Comparison of ENCODE assay signal across 8 cellular contexts in the genomic region with DNA sequence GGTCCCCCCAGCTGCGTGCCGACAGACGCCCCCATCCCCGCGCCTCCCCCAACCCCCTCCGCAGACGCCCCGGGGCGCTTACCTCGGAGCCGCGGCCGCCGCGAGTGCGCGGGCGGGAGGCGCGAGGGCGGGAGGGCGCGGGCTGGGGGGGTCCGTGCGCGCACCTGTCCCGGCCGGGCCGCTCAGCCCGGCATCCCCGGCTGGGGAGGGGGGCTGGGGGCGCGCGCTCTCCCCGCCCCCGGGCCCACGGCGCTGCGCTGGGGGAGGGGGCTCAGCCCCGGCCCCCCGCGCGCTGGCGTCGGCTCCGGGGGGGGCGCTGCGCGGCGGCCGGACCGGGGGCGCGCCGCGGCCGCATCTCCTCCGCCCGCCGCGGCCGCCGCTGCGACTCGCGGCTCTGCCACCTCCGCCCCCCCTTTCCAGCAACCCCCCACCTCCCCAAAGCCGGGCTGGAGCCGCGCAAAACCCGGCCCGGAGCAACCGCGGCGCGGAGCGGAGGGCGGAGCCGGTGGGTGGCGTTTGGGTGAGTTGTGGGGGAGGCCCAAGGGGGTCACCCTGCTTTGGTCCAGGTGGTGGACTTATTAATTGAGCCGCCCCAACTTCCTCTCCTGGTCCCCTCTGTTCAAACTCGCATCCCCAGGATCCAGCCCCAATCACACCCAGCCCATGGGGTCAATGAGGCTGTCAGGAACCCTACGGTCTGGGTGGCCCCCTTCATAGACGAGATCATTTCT. TPM values are rescaled to one million over a fixed set of nuclear protein-coding genes. Genes with fewer than 3 reads are reported as not detected.
DNase-seq lines count a peak whose midpoint lies in the region; ATAC-seq and TF ChIP-seq lines count a peak whose summit lies in the region.

No MANE protein-coding gene starts in this region.

- no peak for DNase-seq in CD4-positive, alpha-beta T cell
- DNase-seq in HAP-1 (ENCODE audit: low spot score in 2 of 2) (peak; percentile 29 to 77), CD1c-positive myeloid dendritic cell (ENCODE audit: extremely low spot score) (no peak)
- DNase-seq in activated naive CD8-positive, alpha-beta T cell treated with anti-CD3 and anti-CD28 coated beads, Interleukin-2, amount 50 U/mL, for 24 hours: peak; percentile 26
- no peak for DNase-seq in activated CD8-positive, alpha-beta memory T cell treated with anti-CD3 and anti-CD28 coated beads, Interleukin-2, amount 50 U/mL, for 48 hours

- H3K9me3 Mint-ChIP-seq in CD4-positive, alpha-beta T cell: no peaks in the 10 kb centered on the region
- H3K9me3 Mint-ChIP-seq in activated naive CD8-positive, alpha-beta T cell treated with anti-CD3 and anti-CD28 coated beads, Interleukin-2, amount 50 U/mL, for 24 hours: no peaks in the 10 kb centered on the region

- no peaks in the 10 kb centered on the region for H3K9me3 ChIP-seq in CD4-positive, alpha-beta T cell (ENCODE audit: control insufficient read depth, low read length)
- H3K9me3 ChIP-seq in HAP-1: no peaks in the 10 kb centered on the region
- H3K9me3 ChIP-seq in mesodermal cell (ENCODE audit: control insufficient read depth, low read length): no peaks in the 10 kb centered on the region

- WGBS in mesodermal cell (ENCODE audit: insufficient coverage in 2 of 2), 2 experiments: 8% methylated on average over 18 to 21 of the region's 84 CpGs

- peaks cover 69% of the 10 kb centered on the region for H3K27me3 Mint-ChIP-seq in CD4-positive, alpha-beta T cell
- peaks cover 58% of the 10 kb centered on the region for H3K27me3 Mint-ChIP-seq in activated naive CD8-positive, alpha-beta T cell treated with anti-CD3 and anti-CD28 coated beads, Interleukin-2, amount 50 U/mL, for 24 hours

- intact Hi-C loops in CD4-positive, alpha-beta T cell (cut with DNase I, micrococcal nuclease): no loop called here

- H3K4me1 ChIP-seq in HAP-1 (peaks cover 11% of the 10 kb centered on the region), mesodermal cell (ENCODE audit: control insufficient read depth, insufficient read depth, low read length, poor library complexity, severe bottlenecking) (peaks cover 13% of the 10 kb centered on the region)

- ATAC-seq in CD4-positive, alpha-beta T cell (ENCODE audit: poor library complexity): no peak
- no peak for ATAC-seq in activated naive CD8-positive, alpha-beta T cell treated with anti-CD3 and anti-CD28 coated beads, Interleukin-2, amount 50 U/mL, for 24 hours
- no peak for ATAC-seq in GM21381 (IDR thresholded peaks at IDR 0.05; ENCODE audit: unreplicated experiment)
- ATAC-seq in HG03095 (IDR thresholded peaks at IDR 0.05; ENCODE audit: unreplicated experiment): no peak

- no peak overlapping the region for H3K27ac ChIP-seq in CD4-positive, alpha-beta T cell (ENCODE audit: low read depth, low read length)
- no peak overlapping the region for H3K27ac ChIP-seq in mesodermal cell (ENCODE audit: low read depth, low read length, severe bottlenecking)

- H3K36me3 ChIP-seq in HAP-1 (replicated peaks) (no peaks in the 10 kb centered on the region), mesodermal cell (ENCODE audit: control insufficient read depth, insufficient read depth, low read length) (no peaks in the 10 kb centered on the region)

- TF ChIP-seq CTCF in CD4-positive, alpha-beta T cell (IDR thresholded peaks at IDR 0.05): no peak

- peaks cover 89% of the 10 kb centered on the region for H3K27me3 ChIP-seq in CD4-positive, alpha-beta T cell (ENCODE audit: control insufficient read depth, insufficient read depth, low read length)
- no peaks in the 10 kb centered on the region for H3K27me3 ChIP-seq in HAP-1 (ENCODE audit: low read depth)

- H3K4me3 ChIP-seq in HAP-1: peak overlapping the region; percentile 45
- peak overlapping the region; percentile 46 for H3K4me3 ChIP-seq in mesodermal cell (ENCODE audit: extremely low read depth, insufficient read depth, low read length, poor library complexity, severe bottlenecking)

- H3K36me3 Mint-ChIP-seq in CD4-positive, alpha-beta T cell (ENCODE audit: low read depth): no peaks in the 10 kb centered on the region
- no peaks in the 10 kb centered on the region for H3K36me3 Mint-ChIP-seq in activated naive CD8-positive, alpha-beta T cell treated with anti-CD3 and anti-CD28 coated beads, Interleukin-2, amount 50 U/mL, for 24 hours (ENCODE audit: low read depth)

- in situ Hi-C loops in HAP-1 (cut with MboI; ENCODE audit: low sequenced_read_pairs): no loop called here

- H3K4me1 Mint-ChIP-seq in CD4-positive, alpha-beta T cell (ENCODE audit: low read depth): peaks cover 17% of the 10 kb centered on the region
- H3K4me1 Mint-ChIP-seq in activated naive CD8-positive, alpha-beta T cell treated with anti-CD3 and anti-CD28 coated beads, Interleukin-2, amount 50 U/mL, for 24 hours: peaks cover 8% of the 10 kb centered on the region

- peak overlapping the region; percentile 69 for H3K4me3 Mint-ChIP-seq in CD4-positive, alpha-beta T cell
- no peak overlapping the region for H3K4me3 Mint-ChIP-seq in activated naive CD8-positive, alpha-beta T cell treated with anti-CD3 and anti-CD28 coated beads, Interleukin-2, amount 50 U/mL, for 24 hours

- CTCF ChIA-PET in CD4-positive, alpha-beta T cell (lab: Charles Lee): no interaction called here

- POLR2A ChIA-PET in CD4-positive, alpha-beta T cell (lab: Charles Lee): no interaction called here

- H3K27ac Mint-ChIP-seq in CD4-positive, alpha-beta T cell: no peak overlapping the region
- no peak overlapping the region for H3K27ac Mint-ChIP-seq in activated naive CD8-positive, alpha-beta T cell treated with anti-CD3 and anti-CD28 coated beads, Interleukin-2, amount 50 U/mL, for 24 hours

RNA-seq across cellular contexts. Expression of gene SEMA6B, which starts 22.1 kb away (rescaled TPM):
- total RNA-seq in CD4-positive, alpha-beta T cell: under 1 TPM; 0.14 to 0.17 TPM
- polyA plus RNA-seq in mesodermal cell (2013, experiment 1 of 2): 10.8 TPM
- polyA plus RNA-seq in mesodermal cell (2013, experiment 2 of 2): 10.8 TPM

RNA-seq across cellular contexts. Expression of gene LRG1, which starts 41.7 kb away (rescaled TPM):
- not detected for total RNA-seq in CD4-positive, alpha-beta T cell
- 1.6 TPM for polyA plus RNA-seq in mesodermal cell (2013, experiment 1 of 2)
- 1.1 TPM for polyA plus RNA-seq in mesodermal cell (2013, experiment 2 of 2)

RNA-seq across cellular contexts. Expression of gene PLIN5, which starts 46.5 kb away (rescaled TPM):
- total RNA-seq in CD4-positive, alpha-beta T cell: under 1 TPM; 0.31 to 0.93 TPM
- 0.41 TPM for polyA plus RNA-seq in mesodermal cell (2013, experiment 1 of 2)
- 0.20 TPM for polyA plus RNA-seq in mesodermal cell (2013, experiment 2 of 2)

RNA-seq across cellular contexts. Expression of gene TNFAIP8L1, which starts 57.8 kb away (rescaled TPM):
- total RNA-seq in CD4-positive, alpha-beta T cell: 1 to 10 TPM; 4.4 to 5.1 TPM
- 18.1 TPM for polyA plus RNA-seq in mesodermal cell (2013, experiment 1 of 2)
- polyA plus RNA-seq in mesodermal cell (2013, experiment 2 of 2): 14.3 TPM

Comparison
In these comparisons a context has a peak if more than half of its experiments do, and no peak if none do; other contexts are left out.
1. DNase-seq: peak in HAP-1 (2 of 2) and activated naive CD8-positive, alpha-beta T cell treated with anti-CD3 and anti-CD28 coated beads, Interleukin-2, amount 50 U/mL, for 24 hours (single experiment); none in CD4-positive, alpha-beta T cell (0 of 10), activated CD8-positive, alpha-beta memory T cell treated with anti-CD3 and anti-CD28 coated beads, Interleukin-2, amount 50 U/mL, for 48 hours (single experiment) and CD1c-positive myeloid dendritic cell (single experiment).